In genomic region chr12:32265920-32266319, GRCh38 we compare ENCODE assay signal across 1 cellular context.
TF ChIP-seq lines count a peak whose summit lies in the region.

No MANE protein-coding gene starts in this region.

TF ChIP-seq in GM12878, 131 proteins besides CTCF, POLR2A, EP300 and RAD21 (continued from another document and continues in another):
- TF ChIP-seq, protein P1, sequence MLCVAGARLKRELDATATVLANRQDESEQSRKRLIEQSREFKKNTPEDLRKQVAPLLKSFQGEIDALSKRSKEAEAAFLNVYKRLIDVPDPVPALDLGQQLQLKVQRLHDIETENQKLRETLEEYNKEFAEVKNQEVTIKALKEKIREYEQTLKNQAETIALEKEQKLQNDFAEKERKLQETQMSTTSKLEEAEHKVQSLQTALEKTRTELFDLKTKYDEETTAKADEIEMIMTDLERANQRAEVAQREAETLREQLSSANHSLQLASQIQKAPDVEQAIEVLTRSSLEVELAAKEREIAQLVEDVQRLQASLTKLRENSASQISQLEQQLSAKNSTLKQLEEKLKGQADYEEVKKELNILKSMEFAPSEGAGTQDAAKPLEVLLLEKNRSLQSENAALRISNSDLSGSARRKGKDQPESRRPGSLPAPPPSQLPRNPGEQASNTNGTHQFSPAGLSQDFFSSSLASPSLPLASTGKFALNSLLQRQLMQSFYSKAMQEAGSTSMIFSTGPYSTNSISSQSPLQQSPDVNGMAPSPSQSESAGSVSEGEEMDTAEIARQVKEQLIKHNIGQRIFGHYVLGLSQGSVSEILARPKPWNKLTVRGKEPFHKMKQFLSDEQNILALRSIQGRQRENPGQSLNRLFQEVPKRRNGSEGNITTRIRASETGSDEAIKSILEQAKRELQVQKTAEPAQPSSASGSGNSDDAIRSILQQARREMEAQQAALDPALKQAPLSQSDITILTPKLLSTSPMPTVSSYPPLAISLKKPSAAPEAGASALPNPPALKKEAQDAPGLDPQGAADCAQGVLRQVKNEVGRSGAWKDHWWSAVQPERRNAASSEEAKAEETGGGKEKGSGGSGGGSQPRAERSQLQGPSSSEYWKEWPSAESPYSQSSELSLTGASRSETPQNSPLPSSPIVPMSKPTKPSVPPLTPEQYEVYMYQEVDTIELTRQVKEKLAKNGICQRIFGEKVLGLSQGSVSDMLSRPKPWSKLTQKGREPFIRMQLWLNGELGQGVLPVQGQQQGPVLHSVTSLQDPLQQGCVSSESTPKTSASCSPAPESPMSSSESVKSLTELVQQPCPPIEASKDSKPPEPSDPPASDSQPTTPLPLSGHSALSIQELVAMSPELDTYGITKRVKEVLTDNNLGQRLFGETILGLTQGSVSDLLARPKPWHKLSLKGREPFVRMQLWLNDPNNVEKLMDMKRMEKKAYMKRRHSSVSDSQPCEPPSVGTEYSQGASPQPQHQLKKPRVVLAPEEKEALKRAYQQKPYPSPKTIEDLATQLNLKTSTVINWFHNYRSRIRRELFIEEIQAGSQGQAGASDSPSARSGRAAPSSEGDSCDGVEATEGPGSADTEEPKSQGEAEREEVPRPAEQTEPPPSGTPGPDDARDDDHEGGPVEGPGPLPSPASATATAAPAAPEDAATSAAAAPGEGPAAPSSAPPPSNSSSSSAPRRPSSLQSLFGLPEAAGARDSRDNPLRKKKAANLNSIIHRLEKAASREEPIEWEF (IDR thresholded peaks at IDR 0.05; ENCODE audit: insufficient replicate concordance, low read depth, low read length) = no peak
- TF ChIP-seq, protein P2, sequence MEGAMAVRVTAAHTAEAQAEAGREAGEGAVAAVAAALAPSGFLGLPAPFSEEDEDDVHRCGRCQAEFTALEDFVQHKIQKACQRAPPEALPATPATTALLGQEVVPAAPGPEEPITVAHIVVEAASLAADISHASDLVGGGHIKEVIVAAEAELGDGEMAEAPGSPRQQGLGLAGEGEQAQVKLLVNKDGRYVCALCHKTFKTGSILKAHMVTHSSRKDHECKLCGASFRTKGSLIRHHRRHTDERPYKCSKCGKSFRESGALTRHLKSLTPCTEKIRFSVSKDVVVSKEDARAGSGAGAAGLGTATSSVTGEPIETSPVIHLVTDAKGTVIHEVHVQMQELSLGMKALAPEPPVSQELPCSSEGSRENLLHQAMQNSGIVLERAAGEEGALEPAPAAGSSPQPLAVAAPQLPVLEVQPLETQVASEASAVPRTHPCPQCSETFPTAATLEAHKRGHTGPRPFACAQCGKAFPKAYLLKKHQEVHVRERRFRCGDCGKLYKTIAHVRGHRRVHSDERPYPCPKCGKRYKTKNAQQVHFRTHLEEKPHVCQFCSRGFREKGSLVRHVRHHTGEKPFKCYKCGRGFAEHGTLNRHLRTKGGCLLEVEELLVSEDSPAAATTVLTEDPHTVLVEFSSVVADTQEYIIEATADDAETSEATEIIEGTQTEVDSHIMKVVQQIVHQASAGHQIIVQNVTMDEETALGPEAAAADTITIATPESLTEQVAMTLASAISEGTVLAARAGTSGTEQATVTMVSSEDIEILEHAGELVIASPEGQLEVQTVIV (IDR thresholded peaks at IDR 0.05; ENCODE audit: borderline replicate concordance, partially characterized antibody) = no peak
- TF ChIP-seq RB1 (IDR thresholded peaks at IDR 0.05; ENCODE audit: borderline replicate concordance) = no peak
- TF ChIP-seq ZNF207 (IDR thresholded peaks at IDR 0.05; ENCODE audit: borderline replicate concordance) = no peak
- TF ChIP-seq, protein P3, sequence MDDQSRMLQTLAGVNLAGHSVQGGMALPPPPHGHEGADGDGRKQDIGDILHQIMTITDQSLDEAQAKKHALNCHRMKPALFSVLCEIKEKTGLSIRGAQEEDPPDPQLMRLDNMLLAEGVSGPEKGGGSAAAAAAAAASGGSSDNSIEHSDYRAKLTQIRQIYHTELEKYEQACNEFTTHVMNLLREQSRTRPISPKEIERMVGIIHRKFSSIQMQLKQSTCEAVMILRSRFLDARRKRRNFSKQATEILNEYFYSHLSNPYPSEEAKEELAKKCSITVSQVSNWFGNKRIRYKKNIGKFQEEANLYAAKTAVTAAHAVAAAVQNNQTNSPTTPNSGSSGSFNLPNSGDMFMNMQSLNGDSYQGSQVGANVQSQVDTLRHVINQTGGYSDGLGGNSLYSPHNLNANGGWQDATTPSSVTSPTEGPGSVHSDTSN (IDR thresholded peaks at IDR 0.05; ENCODE audit: insufficient replicate concordance, low read depth, low read length) = no peak
- TF ChIP-seq SMARCA5 (IDR thresholded peaks at IDR 0.05) = no peak
- no peak for TF ChIP-seq PML (IDR thresholded peaks at IDR 0.05; ENCODE audit: low read length)
- TF ChIP-seq NFYA (IDR thresholded peaks at IDR 0.05; ENCODE audit: borderline replicate concordance, low read depth, low read length) = no peak
- no peak for TF ChIP-seq SUZ12 (IDR thresholded peaks at IDR 0.05; ENCODE audit: unreplicated experiment)
- TF ChIP-seq, protein P4, sequence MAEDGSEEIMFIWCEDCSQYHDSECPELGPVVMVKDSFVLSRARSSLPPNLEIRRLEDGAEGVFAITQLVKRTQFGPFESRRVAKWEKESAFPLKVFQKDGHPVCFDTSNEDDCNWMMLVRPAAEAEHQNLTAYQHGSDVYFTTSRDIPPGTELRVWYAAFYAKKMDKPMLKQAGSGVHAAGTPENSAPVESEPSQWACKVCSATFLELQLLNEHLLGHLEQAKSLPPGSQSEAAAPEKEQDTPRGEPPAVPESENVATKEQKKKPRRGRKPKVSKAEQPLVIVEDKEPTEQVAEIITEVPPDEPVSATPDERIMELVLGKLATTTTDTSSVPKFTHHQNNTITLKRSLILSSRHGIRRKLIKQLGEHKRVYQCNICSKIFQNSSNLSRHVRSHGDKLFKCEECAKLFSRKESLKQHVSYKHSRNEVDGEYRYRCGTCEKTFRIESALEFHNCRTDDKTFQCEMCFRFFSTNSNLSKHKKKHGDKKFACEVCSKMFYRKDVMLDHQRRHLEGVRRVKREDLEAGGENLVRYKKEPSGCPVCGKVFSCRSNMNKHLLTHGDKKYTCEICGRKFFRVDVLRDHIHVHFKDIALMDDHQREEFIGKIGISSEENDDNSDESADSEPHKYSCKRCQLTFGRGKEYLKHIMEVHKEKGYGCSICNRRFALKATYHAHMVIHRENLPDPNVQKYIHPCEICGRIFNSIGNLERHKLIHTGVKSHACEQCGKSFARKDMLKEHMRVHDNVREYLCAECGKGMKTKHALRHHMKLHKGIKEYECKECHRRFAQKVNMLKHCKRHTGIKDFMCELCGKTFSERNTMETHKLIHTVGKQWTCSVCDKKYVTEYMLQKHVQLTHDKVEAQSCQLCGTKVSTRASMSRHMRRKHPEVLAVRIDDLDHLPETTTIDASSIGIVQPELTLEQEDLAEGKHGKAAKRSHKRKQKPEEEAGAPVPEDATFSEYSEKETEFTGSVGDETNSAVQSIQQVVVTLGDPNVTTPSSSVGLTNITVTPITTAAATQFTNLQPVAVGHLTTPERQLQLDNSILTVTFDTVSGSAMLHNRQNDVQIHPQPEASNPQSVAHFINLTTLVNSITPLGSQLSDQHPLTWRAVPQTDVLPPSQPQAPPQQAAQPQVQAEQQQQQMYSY (CRISPR knock-in tag; IDR thresholded peaks at IDR 0.05) = no peak
- no peak for TF ChIP-seq ETV6 (conservative IDR thresholded peaks at IDR 0.05 in 1 of 2, IDR thresholded peaks at IDR 0.05 in 1 of 2; ENCODE audit: borderline replicate concordance in 1 of 2, low read depth in 1 of 2)
- no peak for TF ChIP-seq IRF4 (IDR thresholded peaks at IDR 0.05; ENCODE audit: low read depth, low read length)
- no peak for TF ChIP-seq TBL1XR1 (IDR thresholded peaks at IDR 0.05; ENCODE audit: low read depth, low read length)
- no peak for TF ChIP-seq WRNIP1 (IDR thresholded peaks at IDR 0.05; ENCODE audit: borderline replicate concordance, low read depth, low read length)
- TF ChIP-seq HDAC2 (IDR thresholded peaks at IDR 0.05) = no peak
- TF ChIP-seq, protein P5, sequence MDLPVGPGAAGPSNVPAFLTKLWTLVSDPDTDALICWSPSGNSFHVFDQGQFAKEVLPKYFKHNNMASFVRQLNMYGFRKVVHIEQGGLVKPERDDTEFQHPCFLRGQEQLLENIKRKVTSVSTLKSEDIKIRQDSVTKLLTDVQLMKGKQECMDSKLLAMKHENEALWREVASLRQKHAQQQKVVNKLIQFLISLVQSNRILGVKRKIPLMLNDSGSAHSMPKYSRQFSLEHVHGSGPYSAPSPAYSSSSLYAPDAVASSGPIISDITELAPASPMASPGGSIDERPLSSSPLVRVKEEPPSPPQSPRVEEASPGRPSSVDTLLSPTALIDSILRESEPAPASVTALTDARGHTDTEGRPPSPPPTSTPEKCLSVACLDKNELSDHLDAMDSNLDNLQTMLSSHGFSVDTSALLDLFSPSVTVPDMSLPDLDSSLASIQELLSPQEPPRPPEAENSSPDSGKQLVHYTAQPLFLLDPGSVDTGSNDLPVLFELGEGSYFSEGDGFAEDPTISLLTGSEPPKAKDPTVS (IDR thresholded peaks at IDR 0.05; ENCODE audit: low read depth, low read length) = no peak
- TF ChIP-seq ZNF384 (IDR thresholded peaks at IDR 0.05; ENCODE audit: borderline replicate concordance, low read depth, low read length) = no peak
- TF ChIP-seq IKZF2 (IDR thresholded peaks at IDR 0.05) = no peak
- TF ChIP-seq, protein P6, sequence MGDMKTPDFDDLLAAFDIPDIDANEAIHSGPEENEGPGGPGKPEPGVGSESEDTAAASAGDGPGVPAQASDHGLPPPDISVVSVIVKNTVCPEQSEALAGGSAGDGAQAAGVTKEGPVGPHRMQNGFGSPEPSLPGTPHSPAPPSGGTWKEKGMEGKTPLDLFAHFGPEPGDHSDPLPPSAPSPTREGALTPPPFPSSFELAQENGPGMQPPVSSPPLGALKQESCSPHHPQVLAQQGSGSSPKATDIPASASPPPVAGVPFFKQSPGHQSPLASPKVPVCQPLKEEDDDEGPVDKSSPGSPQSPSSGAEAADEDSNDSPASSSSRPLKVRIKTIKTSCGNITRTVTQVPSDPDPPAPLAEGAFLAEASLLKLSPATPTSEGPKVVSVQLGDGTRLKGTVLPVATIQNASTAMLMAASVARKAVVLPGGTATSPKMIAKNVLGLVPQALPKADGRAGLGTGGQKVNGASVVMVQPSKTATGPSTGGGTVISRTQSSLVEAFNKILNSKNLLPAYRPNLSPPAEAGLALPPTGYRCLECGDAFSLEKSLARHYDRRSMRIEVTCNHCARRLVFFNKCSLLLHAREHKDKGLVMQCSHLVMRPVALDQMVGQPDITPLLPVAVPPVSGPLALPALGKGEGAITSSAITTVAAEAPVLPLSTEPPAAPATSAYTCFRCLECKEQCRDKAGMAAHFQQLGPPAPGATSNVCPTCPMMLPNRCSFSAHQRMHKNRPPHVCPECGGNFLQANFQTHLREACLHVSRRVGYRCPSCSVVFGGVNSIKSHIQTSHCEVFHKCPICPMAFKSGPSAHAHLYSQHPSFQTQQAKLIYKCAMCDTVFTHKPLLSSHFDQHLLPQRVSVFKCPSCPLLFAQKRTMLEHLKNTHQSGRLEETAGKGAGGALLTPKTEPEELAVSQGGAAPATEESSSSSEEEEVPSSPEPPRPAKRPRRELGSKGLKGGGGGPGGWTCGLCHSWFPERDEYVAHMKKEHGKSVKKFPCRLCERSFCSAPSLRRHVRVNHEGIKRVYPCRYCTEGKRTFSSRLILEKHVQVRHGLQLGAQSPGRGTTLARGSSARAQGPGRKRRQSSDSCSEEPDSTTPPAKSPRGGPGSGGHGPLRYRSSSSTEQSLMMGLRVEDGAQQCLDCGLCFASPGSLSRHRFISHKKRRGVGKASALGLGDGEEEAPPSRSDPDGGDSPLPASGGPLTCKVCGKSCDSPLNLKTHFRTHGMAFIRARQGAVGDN (IDR thresholded peaks at IDR 0.05) = 0 out of 2 replicates have a peak, but pooled peaks have one; percentile 39
- TF ChIP-seq FOS (IDR thresholded peaks at IDR 0.05; ENCODE audit: borderline replicate concordance, extremely low read depth, insufficient read length) = no peak
- TF ChIP-seq MXI1 (IDR thresholded peaks at IDR 0.05; ENCODE audit: low read depth, low read length) = no peak
- TF ChIP-seq ZSCAN29 (IDR thresholded peaks at IDR 0.05) = no peak
- TF ChIP-seq NR2C1 (IDR thresholded peaks at IDR 0.05) = peak; percentile 90
- no peak for TF ChIP-seq NRF1 (conservative IDR thresholded peaks at IDR 0.05; ENCODE audit: low read depth, low read length)
- TF ChIP-seq, protein P7, sequence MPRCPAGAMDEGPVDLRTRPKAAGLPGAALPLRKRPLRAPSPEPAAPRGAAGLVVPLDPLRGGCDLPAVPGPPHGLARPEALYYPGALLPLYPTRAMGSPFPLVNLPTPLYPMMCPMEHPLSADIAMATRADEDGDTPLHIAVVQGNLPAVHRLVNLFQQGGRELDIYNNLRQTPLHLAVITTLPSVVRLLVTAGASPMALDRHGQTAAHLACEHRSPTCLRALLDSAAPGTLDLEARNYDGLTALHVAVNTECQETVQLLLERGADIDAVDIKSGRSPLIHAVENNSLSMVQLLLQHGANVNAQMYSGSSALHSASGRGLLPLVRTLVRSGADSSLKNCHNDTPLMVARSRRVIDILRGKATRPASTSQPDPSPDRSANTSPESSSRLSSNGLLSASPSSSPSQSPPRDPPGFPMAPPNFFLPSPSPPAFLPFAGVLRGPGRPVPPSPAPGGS (IDR thresholded peaks at IDR 0.05; ENCODE audit: borderline replicate concordance, insufficient read depth, low read depth, low read length, poor library complexity, severe bottlenecking) = no peak
- TF ChIP-seq ELK1 (IDR thresholded peaks at IDR 0.05; ENCODE audit: low read depth, low read length) = no peak
- TF ChIP-seq CBX3 (IDR thresholded peaks at IDR 0.05; ENCODE audit: borderline replicate concordance, low read depth) = no peak
- 0 out of 2 replicates have a peak, but pooled peaks have one; percentile 5 for TF ChIP-seq ATF2 (IDR thresholded peaks at IDR 0.05; ENCODE audit: low read length)
- TF ChIP-seq BRCA1 (IDR thresholded peaks at IDR 0.05; ENCODE audit: low read depth, low read length) = no peak
- no peak for TF ChIP-seq STAT3 (IDR thresholded peaks at IDR 0.05; ENCODE audit: low read depth, low read length)
